ENCODE assay signal across 18 cellular contexts in the genomic region with DNA sequence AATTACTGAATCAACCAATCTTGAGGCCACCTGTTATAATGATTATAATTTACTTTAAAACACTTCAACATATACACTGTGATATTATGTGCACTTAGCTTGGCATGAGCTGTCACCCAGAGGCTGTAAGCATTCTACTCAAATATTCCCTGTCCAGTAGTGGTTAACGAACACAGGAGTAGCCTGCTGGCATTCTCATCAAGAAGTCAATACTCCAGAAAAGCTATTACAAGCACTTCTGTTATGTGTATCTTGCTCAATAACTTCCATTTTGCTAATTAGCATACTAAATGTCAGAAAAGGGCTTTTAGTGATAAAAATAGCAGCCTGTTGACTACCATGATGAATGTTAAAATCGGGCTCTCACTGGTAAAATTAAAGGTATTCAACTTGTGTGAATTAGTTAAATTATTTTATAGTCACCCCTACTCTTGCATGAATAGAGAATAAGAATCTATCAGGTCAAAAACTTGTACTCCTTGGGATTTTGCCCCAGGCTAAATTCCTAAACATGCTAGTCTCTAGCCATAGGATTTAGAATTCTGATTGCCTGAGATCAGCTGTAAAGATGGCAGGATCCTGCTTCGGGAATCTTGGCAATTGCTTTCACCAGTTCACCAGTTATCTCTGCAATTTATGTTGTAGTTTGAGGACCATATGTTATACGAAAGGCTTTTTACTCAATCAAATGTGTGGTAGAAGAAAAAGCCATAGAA. TPM values are rescaled to one million over a fixed set of nuclear protein-coding genes. Genes with fewer than 3 reads are reported as not detected.
DNase-seq lines count a peak whose midpoint lies in the region; ATAC-seq, FAIRE-seq and TF ChIP-seq lines count a peak whose summit lies in the region.
"Had no signal": no experiment of that assay in that cellular context is flagged by ENCODE, and none has a peak within 500 bp of the region (broad histone marks: within the 10 kb centered on the region; RNA-seq: fewer than 3 reads in every experiment).

No MANE protein-coding gene starts in this region.

- H3K4me1 ChIP-seq in trophoblast cell (ENCODE audit: control insufficient read depth in 1 of 2, insufficient read depth in 2 of 2, low read length in 2 of 2): no peaks in the 10 kb centered on the region
- H3K4me1 ChIP-seq: Caco-2, Peyer's patch had no signal

- H2AFZ ChIP-seq in trophoblast cell (ENCODE audit: insufficient read depth, low read length, poor library complexity): no peak overlapping the region

- no peak for TF ChIP-seq CTCF in bronchial epithelial cell (IDR thresholded peaks at IDR 0.05; ENCODE audit: insufficient read depth, low read length, severe bottlenecking)

- H3K79me1 ChIP-seq in trophoblast cell (ENCODE audit: low read length): no peaks in the 10 kb centered on the region

- H3K18ac ChIP-seq in trophoblast cell (ENCODE audit: low read length): no peak overlapping the region

- no peak overlapping the region for H2BK12ac ChIP-seq in trophoblast cell (ENCODE audit: low read length)

- H3K27ac ChIP-seq in trophoblast cell (ENCODE audit: low read depth, low read length): no peak overlapping the region
- H3K27ac ChIP-seq: C4-2B, Peyer's patch had no signal

- H3K9me3 ChIP-seq in trophoblast cell (ENCODE audit: insufficient read depth, low read depth, low read length): no peaks in the 10 kb centered on the region
- H3K9me3 ChIP-seq: Caco-2, Peyer's patch had no signal

- H3K79me2 ChIP-seq in trophoblast cell (ENCODE audit: control insufficient read depth, insufficient read depth, low read length, poor library complexity): no peaks in the 10 kb centered on the region

- no peak overlapping the region for H4K91ac ChIP-seq in trophoblast cell (ENCODE audit: low read depth, low read length)

- H3K23ac ChIP-seq in trophoblast cell (ENCODE audit: low read length): no peak overlapping the region

- no peak overlapping the region for H2BK120ac ChIP-seq in trophoblast cell (ENCODE audit: insufficient read depth, low read length, poor library complexity)

- DNase-seq in NCI-H1417 (lab: John Stamatoyannopoulos, UW) (peak in 2 of 3 experiments; percentile 26 to 29), NCI-H1417 treated with DMSO at 0.1 percent for 48 hours (lab: John Stamatoyannopoulos, UW) (no peak), NCI-H226 (peak; percentile 75), bronchial epithelial cell (ENCODE audit: low read depth) (peak; percentile 13), trophoblast cell (peak; percentile 68 to 98), SHP77 (lab: John Stamatoyannopoulos, UW) (no peak), pons (ENCODE audit: low spot score) (no peak)
- DNase-seq: 8988T, Caco-2, DND-41, H7, NCI-H1436 treated with DMSO at 0.1 percent for 48 hours, NCI-H2227 treated with DMSO at 0.1 percent for 48 hours, NCI-H526, Peyer's patch had no signal

- H3K4me3 ChIP-seq in bronchial epithelial cell (ENCODE audit: low read depth, low read length) (no peak overlapping the region), trophoblast cell (ENCODE audit: low read depth, low read length) (no peak overlapping the region)
- H3K4me3 ChIP-seq: Peyer's patch had no signal

- no peak overlapping the region for H3K14ac ChIP-seq in trophoblast cell (ENCODE audit: low read length)

- H3K4ac ChIP-seq in trophoblast cell (ENCODE audit: low read depth, low read length): no peak overlapping the region

- no peak for FAIRE-seq in bronchial epithelial cell (lab: Jason Lieb, UNC)
- FAIRE-seq: HepG2 had no signal

- WGBS in trophoblast cell (ENCODE audit: extremely low coverage, insufficient coverage, insufficient read length): no CpG with 5 or more reads among the region's 4 CpGs

- no peaks in the 10 kb centered on the region for H3K27me3 ChIP-seq in bronchial epithelial cell (ENCODE audit: control insufficient read depth, insufficient read depth, low read length)
- no peaks in the 10 kb centered on the region for H3K27me3 ChIP-seq in trophoblast cell (ENCODE audit: insufficient read depth, low read length)
- H3K27me3 ChIP-seq: Peyer's patch had no signal

- ATAC-seq in activated CD4-positive, CD25-positive, alpha-beta regulatory T cell treated with anti-CD3 and anti-CD28 coated beads, Interleukin-2, amount 50 U/mL, for 24 hours: no peak
- ATAC-seq: HepG2 had no signal

- H4K8ac ChIP-seq in trophoblast cell (ENCODE audit: low read depth, low read length): no peak overlapping the region

- H2BK5ac ChIP-seq in trophoblast cell (ENCODE audit: low read depth, low read length, poor library complexity): no peak overlapping the region

- H2AK5ac ChIP-seq in trophoblast cell (ENCODE audit: low read length): no peak overlapping the region

- no peak overlapping the region for H4K12ac ChIP-seq in trophoblast cell (ENCODE audit: low read depth, low read length)

- H3K4me2 ChIP-seq in trophoblast cell (ENCODE audit: low read length): no peak overlapping the region

- H3K36me3 ChIP-seq in bronchial epithelial cell (ENCODE audit: control insufficient read depth, insufficient read depth, low read length): no peaks in the 10 kb centered on the region
- H3K36me3 ChIP-seq in trophoblast cell (ENCODE audit: control insufficient read depth in 1 of 2, insufficient read depth in 2 of 2, low read length in 2 of 2): no peaks in the 10 kb centered on the region
- H3K36me3 ChIP-seq: Peyer's patch had no signal

- no peak overlapping the region for H3K9ac ChIP-seq in trophoblast cell (ENCODE audit: low read length)

RNA-seq across cellular contexts. Expression of a gene that starts 43.4 kb away (rescaled TPM):
- total RNA-seq in bronchial epithelial cell: 68.4 and 125 TPM in 2 replicates
- 139 and 142 TPM in 2 replicates for polyA plus RNA-seq in trophoblast cell (2013)

Comparison
In these comparisons a context has a peak if more than half of its experiments do, and no peak if none do; other contexts are left out.
1. DNase-seq: peak in NCI-H1417 (2 of 3), NCI-H226 (single experiment), bronchial epithelial cell (single experiment) and trophoblast cell (2 of 2); none in NCI-H1417 treated with DMSO at 0.1 percent for 48 hours (single experiment), SHP77 (0 of 2) and pons (single experiment).